16 cellular contexts compared by ENCODE assay signal in genomic region chr2:166157578-166157977, GRCh38.
DNase-seq lines count a peak whose midpoint lies in the region; ATAC-seq and TF ChIP-seq lines count a peak whose summit lies in the region.
"Had no signal": no experiment of that assay in that cellular context is flagged by ENCODE, and none has a peak within 500 bp of the region (broad histone marks: within the 10 kb centered on the region; RNA-seq: fewer than 3 reads in every experiment).

No MANE protein-coding gene starts in this region.

- peak overlapping the region; percentile 72; the same call in 1 of the 2 replicates for H3K27ac ChIP-seq in C4-2B
- peak overlapping the region; percentile 43 for H3K27ac ChIP-seq in VCaP
- H3K27ac ChIP-seq: A549, HL-60 had no signal

- ATAC-seq in HG03439 (IDR thresholded peaks at IDR 0.05; ENCODE audit: unreplicated experiment), result no peak
- ATAC-seq: A549; CD8-positive, alpha-beta T cell had no signal

- no peak for TF ChIP-seq CTCF in C4-2B (conservative IDR thresholded peaks at IDR 0.05)
- TF ChIP-seq CTCF in VCaP (conservative IDR thresholded peaks at IDR 0.05), result no peak

- DNase-seq in NCI-H748 (lab: John Stamatoyannopoulos, UW; ENCODE audit: unreplicated experiment) (peak; percentile 36), NCI-H748 treated with DMSO at 0.1 percent for 48 hours (lab: John Stamatoyannopoulos, UW) (no peak), NCI-H2029 (lab: John Stamatoyannopoulos, UW) (peak; percentile 70), MV-4-11 (lab: John Stamatoyannopoulos, UW) (no peak)
- DNase-seq: BE2C; CD8-positive, alpha-beta T cell; COR-L47; DMS153; GF-D8; HCEC 1CT; HFFc6 had no signal

Comparison
In these comparisons a context has a peak if more than half of its experiments do, and no peak if none do; other contexts are left out.
1. DNase-seq: peak in NCI-H748 (single experiment) and NCI-H2029 (single experiment); none in NCI-H748 treated with DMSO at 0.1 percent for 48 hours (single experiment) and MV-4-11 (single experiment).